19 cellular contexts compared by ENCODE assay signal in the genomic region with DNA sequence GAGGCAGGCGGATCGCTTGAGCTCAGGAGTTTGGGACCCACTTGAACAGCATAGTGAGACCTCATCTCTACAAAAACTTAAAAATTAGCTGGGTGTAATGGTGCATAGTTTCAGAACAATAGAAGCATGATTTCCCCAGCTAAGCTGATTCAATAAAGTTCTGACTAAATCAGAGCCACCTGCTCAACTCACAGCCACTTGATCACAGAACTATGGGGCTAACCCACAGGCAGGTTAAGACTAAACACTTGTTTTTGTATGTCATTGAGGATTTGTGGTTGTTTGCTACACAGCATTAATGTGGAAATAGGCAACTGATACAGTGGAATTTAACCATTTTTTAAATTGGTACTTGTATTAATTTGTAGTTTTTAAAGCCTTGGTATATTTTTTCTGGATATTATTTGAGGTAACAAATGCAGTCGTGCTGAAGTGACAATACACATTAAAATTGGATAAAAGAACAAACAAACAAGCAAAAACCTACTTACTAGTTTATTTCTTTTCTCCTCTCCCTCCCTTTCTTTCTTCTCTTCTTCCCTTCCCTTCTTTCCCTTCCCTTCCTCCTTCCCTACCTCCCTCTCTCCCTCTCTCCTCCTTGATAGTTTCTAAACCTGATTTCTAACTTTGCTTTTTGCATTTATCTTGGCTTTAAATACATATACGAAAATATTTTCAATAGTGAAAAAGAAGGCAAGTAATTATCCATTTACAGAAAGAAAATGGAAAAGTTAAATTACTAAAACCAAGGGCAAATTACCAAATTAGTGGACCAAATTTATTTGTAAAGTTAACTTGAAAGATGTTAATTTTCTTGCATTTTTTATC. TPM values are rescaled to one million over a fixed set of nuclear protein-coding genes. Genes with fewer than 3 reads are reported as not detected.
A peak's percentile ranks its signal among the peaks of the same experiment; 100 is the strongest.
DNase-seq lines count a peak whose midpoint lies in the region; ATAC-seq, FAIRE-seq and TF ChIP-seq lines count a peak whose summit lies in the region.
"Had no signal": no experiment of that assay in that cellular context is flagged by ENCODE, and none has a peak within 500 bp of the region (broad histone marks: within the 10 kb centered on the region; RNA-seq: fewer than 3 reads in every experiment).

No MANE protein-coding gene starts in this region.

- H3K9me3 ChIP-seq in HepG2 (ENCODE audit: low read length), result no peaks in the 10 kb centered on the region
- no peaks in the 10 kb centered on the region for H3K9me3 ChIP-seq in right lobe of liver
- H3K9me3 ChIP-seq: HAP-1 had no signal

- no peak for FAIRE-seq in HepG2 (lab: Jason Lieb, UNC)
- FAIRE-seq: GM12892, H54 had no signal

- intact Hi-C loops in HepG2 (cut with micrococcal nuclease; ENCODE audit: unreplicated experiment), result no loop called here
- intact Hi-C loops in right lobe of liver (cut with DNase I), result no loop called here
- intact Hi-C loops in left cardiac atrium (cut with DNase I), result no loop called here

- peaks cover 12% of the 10 kb centered on the region for H3K4me1 Mint-ChIP-seq in mesothelial cell of epicardium

- TF ChIP-seq RAD21 in HepG2 (CRISPR knock-in tag; IDR thresholded peaks at IDR 0.05), result no peak

- in situ Hi-C loops in HepG2 (cut with HindIII; ENCODE audit: extremely low pct_ligation_motif_present, low pct_unique_long_range_greater_than_20kb), result no loop called here

- ATAC-seq in HepG2, result no peak
- no peak for ATAC-seq in right lobe of liver
- ATAC-seq in foreskin keratinocyte, result no peak
- no peak for ATAC-seq in left cardiac atrium
- ATAC-seq in activated naive CD4-positive, alpha-beta T cell treated with anti-CD3 and anti-CD28 coated beads, Interleukin-2, amount 50 U/mL, for 72 hours, result no peak

- H3K4me3 Mint-ChIP-seq in mesothelial cell of epicardium, result no peak overlapping the region
- H3K4me3 Mint-ChIP-seq: CD4-positive, alpha-beta memory T cell; HFFc6 had no signal

- H3K4me1 ChIP-seq in HepG2 (ENCODE audit: insufficient read depth, low read length) (no peaks in the 10 kb centered on the region), right lobe of liver (no peaks in the 10 kb centered on the region), foreskin keratinocyte (peaks cover 7% of the 10 kb centered on the region)

- no peak for DNase-seq in HepG2 (ENCODE audit: low spot score)
- DNase-seq in right lobe of liver, result no peak
- peak; percentile 7 to 21 for DNase-seq in foreskin keratinocyte
- no peak for DNase-seq in mesothelial cell of epicardium (ENCODE audit: low spot score in 2 of 2, unreplicated experiment in 2 of 2)
- no peak for DNase-seq in left cardiac atrium
- no peak for DNase-seq in NCI-H345 treated with DMSO at 0.1 percent for 48 hours (lab: John Stamatoyannopoulos, UW; ENCODE audit: unreplicated experiment)
- DNase-seq in activated naive CD4-positive, alpha-beta T cell treated with anti-CD3 and anti-CD28 coated beads, Interleukin-2, amount 50 U/mL, for 72 hours (ENCODE audit: low spot score in 2 of 2), result no peak
- DNase-seq: C1 segment of cervical spinal cord; Calu3; CD4-positive, alpha-beta memory T cell; COR-L47; DMS53; DMS79 treated with DMSO at 0.1 percent for 48 hours; GF-D8; GOT3; HFFc6 had no signal

- POLR2A ChIA-PET in HepG2 (lab: Yijun Ruan, JAX), result no interaction called here

- H3K36me3 ChIP-seq in HepG2 (replicated peaks in 1 of 2; ENCODE audit: control insufficient read depth in 1 of 2, insufficient read depth in 2 of 2, low read length in 2 of 2) (no peaks in the 10 kb centered on the region), right lobe of liver (no peaks in the 10 kb centered on the region)
- H3K36me3 ChIP-seq: HAP-1 had no signal

- H4K20me1 ChIP-seq in HepG2 (ENCODE audit: insufficient read depth, low read length), result no peaks in the 10 kb centered on the region

- H2AFZ ChIP-seq in HepG2 (ENCODE audit: low read length), result no peak overlapping the region

- 46% methylated on average over 4 of the region's 4 CpGs for WGBS in HepG2 (ENCODE audit: low lambda C conversion rate)
- 55% methylated on average over 4 of the region's 4 CpGs for WGBS in right lobe of liver (ENCODE audit: insufficient coverage, low coverage, low lambda C conversion rate, missing lambda C conversion rate)

- no TSS peak for BruUV-seq in HepG2 (replicated peaks; lab: Mats Ljungman, UMichigan)

- H3K4me2 ChIP-seq in HepG2 (ENCODE audit: low read depth, low read length), result no peak overlapping the region

- H3K9me3 Mint-ChIP-seq in mesothelial cell of epicardium, result peaks cover 5% of the 10 kb centered on the region
- H3K9me3 Mint-ChIP-seq in activated naive CD4-positive, alpha-beta T cell treated with anti-CD3 and anti-CD28 coated beads, Interleukin-2, amount 50 U/mL, for 72 hours, result peaks cover 0 to 5% of the 10 kb centered on the region in 2 donors
- H3K9me3 Mint-ChIP-seq: HFFc6 had no signal

- CTCF ChIA-PET in HepG2 (lab: Yijun Ruan, JAX; ENCODE audit: low intra/inter-chr PET ratio, low total read pairs), result no interaction called here

- H3K9ac ChIP-seq in HepG2 (ENCODE audit: insufficient read depth, low read depth, low read length), result no peak overlapping the region

- H3K4me3 ChIP-seq in HepG2 (replicated peaks in 1 of 3; ENCODE audit: insufficient read depth in 1 of 3, low read depth in 2 of 3, low read length in 3 of 3) (no peak overlapping the region), right lobe of liver (no peak overlapping the region)
- H3K4me3 ChIP-seq: HAP-1 had no signal

- H3K27ac Mint-ChIP-seq in mesothelial cell of epicardium, result peak overlapping the region; percentile 48
- no peak overlapping the region for H3K27ac Mint-ChIP-seq in activated naive CD4-positive, alpha-beta T cell treated with anti-CD3 and anti-CD28 coated beads, Interleukin-2, amount 50 U/mL, for 72 hours
- H3K27ac Mint-ChIP-seq: CD4-positive, alpha-beta memory T cell had no signal

- no peaks in the 10 kb centered on the region for H3K79me2 ChIP-seq in HepG2 (ENCODE audit: insufficient read depth, low read length)

- H3K27me3 ChIP-seq in HepG2 (ENCODE audit: control insufficient read depth in 1 of 2, insufficient read depth in 2 of 2, low read length in 2 of 2), result no peaks in the 10 kb centered on the region
- no peaks in the 10 kb centered on the region for H3K27me3 ChIP-seq in right lobe of liver
- peaks cover 12% of the 10 kb centered on the region for H3K27me3 ChIP-seq in foreskin keratinocyte

- H3K36me3 Mint-ChIP-seq in mesothelial cell of epicardium, result peaks cover 3% of the 10 kb centered on the region
- H3K36me3 Mint-ChIP-seq in activated naive CD4-positive, alpha-beta T cell treated with anti-CD3 and anti-CD28 coated beads, Interleukin-2, amount 50 U/mL, for 72 hours, result no peaks in the 10 kb centered on the region
- H3K36me3 Mint-ChIP-seq: CD4-positive, alpha-beta memory T cell had no signal

- H3K27ac ChIP-seq in HepG2 (ENCODE audit: extremely low read length, insufficient read depth, low read length) (no peak overlapping the region), right lobe of liver (no peak overlapping the region), foreskin keratinocyte (no peak overlapping the region)

- no peak for TF ChIP-seq POLR2A in HepG2 (IDR thresholded peaks at IDR 0.05; ENCODE audit: insufficient read depth in 1 of 2, low read depth in 2 of 2, low read length in 2 of 2)
- TF ChIP-seq POLR2A in right lobe of liver (IDR thresholded peaks at IDR 0.05), result no peak

- H3K27me3 Mint-ChIP-seq in mesothelial cell of epicardium (ENCODE audit: low read depth), result no peaks in the 10 kb centered on the region

- TF ChIP-seq CTCF in HepG2 (CRISPR knock-in tag; IDR thresholded peaks at IDR 0.05) (no peak), right lobe of liver (IDR thresholded peaks at IDR 0.05) (no peak), foreskin keratinocyte (conservative IDR thresholded peaks at IDR 0.05) (no peak), mesothelial cell of epicardium (IDR thresholded peaks at IDR 0.05; ENCODE audit: unreplicated experiment) (no peak)

- no peak for TF ChIP-seq EP300 in HepG2 (IDR thresholded peaks at IDR 0.05; ENCODE audit: low read depth in 2 of 2, low read length in 2 of 2)
- TF ChIP-seq EP300 in HepG2 (CRISPR knock-in tag; IDR thresholded peaks at IDR 0.05; ENCODE audit: borderline replicate concordance), result no peak

RNA-seq across cellular contexts. Expression of gene OXSM, which starts 32.1 kb away (rescaled TPM):
- total RNA-seq in HepG2 (2016; rRNA removed; fragmentation: Illumina TruSeq; extraction: Trizol) (14.1 and 18.2 TPM in 2 replicates), right lobe of liver (10 to 100 TPM; 12.5 to 16.8 (median 15.6) TPM), foreskin keratinocyte (11.1 and 11.9 TPM in 2 replicates), mesothelial cell of epicardium (10.2 to 12.8 TPM (median 10.4 TPM) in 3 replicates), left cardiac atrium (10 to 100 TPM; 13.9 to 14.6 TPM)
- 4.5 and 6.4 TPM in 2 replicates for total RNA-seq in HepG2 (2016; cell fraction: cytosol; rRNA removed; fragmentation: Illumina TruSeq; extraction: Trizol; ENCODE audit: low read depth)
- 12.5 and 18.8 TPM in 2 replicates for total RNA-seq in HepG2 (2016; cell fraction: insoluble cytoplasmic fraction; rRNA removed; fragmentation: Illumina TruSeq; extraction: Trizol)
- total RNA-seq in HepG2 (2016; cell fraction: membrane; rRNA removed; fragmentation: Illumina TruSeq; extraction: Trizol), result 9.4 and 9.5 TPM in 2 replicates
- total RNA-seq in HepG2 (2016; cell fraction: nucleus; rRNA removed; fragmentation: Illumina TruSeq; extraction: Trizol), result 13.9 and 15.9 TPM in 2 replicates
- polyA plus RNA-seq in HepG2 (2011; rRNA removed) (28.8 and 34.4 TPM in 2 replicates), foreskin keratinocyte (10.8 and 12.0 TPM in 2 replicates)
- 17.2 and 22.8 TPM in 2 replicates for polyA plus RNA-seq in HepG2 (2011; cell fraction: cytosol; rRNA removed)
- polyA plus RNA-seq in HepG2 (2011; cell fraction: nucleus; rRNA removed), result 27.7 and 44.1 TPM in 2 replicates
- 14.1 and 19.7 TPM in 2 replicates for polyA plus RNA-seq in HepG2 (2012)
- polyA plus RNA-seq in HepG2 (2016; cell fraction: cytosol; fragmentation: Illumina TruSeq; extraction: Trizol; ENCODE audit: low read depth), result 4.3 and 4.9 TPM in 2 replicates
- 10.8 and 11.6 TPM in 2 replicates for polyA plus RNA-seq in HepG2 (2016; cell fraction: insoluble cytoplasmic fraction; fragmentation: Illumina TruSeq; extraction: Trizol; ENCODE audit: low read depth)
- polyA plus RNA-seq in HepG2 (2016; cell fraction: membrane; fragmentation: Illumina TruSeq; extraction: Trizol; ENCODE audit: low read depth), result 4.9 and 5.1 TPM in 2 replicates
- 18.1 and 22.4 TPM in 2 replicates for polyA plus RNA-seq in HepG2 (2016; cell fraction: nucleus; fragmentation: Illumina TruSeq; extraction: Trizol; ENCODE audit: insufficient read depth, low read depth)
- 9.8 and 14.4 TPM in 2 replicates for polyA minus RNA-seq in HepG2 (2011; rRNA and poly(A)+ RNA removed; ENCODE audit: low replicate concordance)
- 5.9 and 7.8 TPM in 2 replicates for polyA minus RNA-seq in HepG2 (2011; cell fraction: cytosol; rRNA and poly(A)+ RNA removed)
- polyA minus RNA-seq in HepG2 (2011; cell fraction: nucleus; rRNA and poly(A)+ RNA removed), result 8.8 and 12.8 TPM in 2 replicates
- total RNA-seq in activated naive CD4-positive, alpha-beta T cell treated with anti-CD3 and anti-CD28 coated beads, Interleukin-2, amount 50 U/mL, for 72 hours, result 10 to 100 TPM; 10.0 to 19.3 TPM

RNA-seq across cellular contexts. Expression of gene NGLY1, which starts 38.7 kb away (rescaled TPM):
- total RNA-seq in HepG2 (2016; rRNA removed; fragmentation: Illumina TruSeq; extraction: Trizol) (44.5 and 53.6 TPM in 2 replicates), right lobe of liver (10 to 100 TPM; 20.8 to 53.1 (median 21.4) TPM), foreskin keratinocyte (19.5 and 20.1 TPM in 2 replicates), mesothelial cell of epicardium (31.5 to 32.7 TPM (median 32.2 TPM) in 3 replicates), left cardiac atrium (10 to 100 TPM; 31.4 to 31.5 TPM)
- total RNA-seq in HepG2 (2016; cell fraction: cytosol; rRNA removed; fragmentation: Illumina TruSeq; extraction: Trizol; ENCODE audit: low read depth), result 20.6 and 24.6 TPM in 2 replicates
- 47.2 and 53.9 TPM in 2 replicates for total RNA-seq in HepG2 (2016; cell fraction: insoluble cytoplasmic fraction; rRNA removed; fragmentation: Illumina TruSeq; extraction: Trizol)
- total RNA-seq in HepG2 (2016; cell fraction: membrane; rRNA removed; fragmentation: Illumina TruSeq; extraction: Trizol), result 40.5 and 44.5 TPM in 2 replicates
- total RNA-seq in HepG2 (2016; cell fraction: nucleus; rRNA removed; fragmentation: Illumina TruSeq; extraction: Trizol), result 45.5 and 51.6 TPM in 2 replicates
- polyA plus RNA-seq in HepG2 (2011; rRNA removed) (26.7 and 28.2 TPM in 2 replicates), foreskin keratinocyte (13.6 and 14.8 TPM in 2 replicates)
- 9.0 and 15.4 TPM in 2 replicates for polyA plus RNA-seq in HepG2 (2011; cell fraction: cytosol; rRNA removed)
- 21.8 and 30.1 TPM in 2 replicates for polyA plus RNA-seq in HepG2 (2011; cell fraction: nucleus; rRNA removed)
- polyA plus RNA-seq in HepG2 (2012), result 33.7 and 70.3 TPM in 2 replicates
- 16.6 and 17.0 TPM in 2 replicates for polyA plus RNA-seq in HepG2 (2016; cell fraction: cytosol; fragmentation: Illumina TruSeq; extraction: Trizol; ENCODE audit: low read depth)
- polyA plus RNA-seq in HepG2 (2016; cell fraction: insoluble cytoplasmic fraction; fragmentation: Illumina TruSeq; extraction: Trizol; ENCODE audit: low read depth), result 45.3 and 49.0 TPM in 2 replicates
- 26.4 and 27.3 TPM in 2 replicates for polyA plus RNA-seq in HepG2 (2016; cell fraction: membrane; fragmentation: Illumina TruSeq; extraction: Trizol; ENCODE audit: low read depth)
- polyA plus RNA-seq in HepG2 (2016; cell fraction: nucleus; fragmentation: Illumina TruSeq; extraction: Trizol; ENCODE audit: insufficient read depth, low read depth), result 56.3 and 58.4 TPM in 2 replicates
- 10.2 and 14.1 TPM in 2 replicates for polyA minus RNA-seq in HepG2 (2011; rRNA and poly(A)+ RNA removed; ENCODE audit: low replicate concordance)
- polyA minus RNA-seq in HepG2 (2011; cell fraction: cytosol; rRNA and poly(A)+ RNA removed), result 21.5 and 25.2 TPM in 2 replicates
- 83.3 and 108 TPM in 2 replicates for polyA minus RNA-seq in HepG2 (2011; cell fraction: nucleus; rRNA and poly(A)+ RNA removed)
- 100 to 1,000 TPM in 1 of 2 donors, 10 to 100 TPM in 1; 82.0 to 110 TPM for total RNA-seq in activated naive CD4-positive, alpha-beta T cell treated with anti-CD3 and anti-CD28 coated beads, Interleukin-2, amount 50 U/mL, for 72 hours

Comparison
In these comparisons a context has a peak if more than half of its experiments do, and no peak if none do; other contexts are left out.
1. DNase-seq: peak in foreskin keratinocyte (2 of 2); none in HepG2 (single experiment), right lobe of liver (0 of 3), mesothelial cell of epicardium (0 of 2), left cardiac atrium (single experiment), NCI-H345 treated with DMSO at 0.1 percent for 48 hours (single experiment) and activated naive CD4-positive, alpha-beta T cell treated with anti-CD3 and anti-CD28 coated beads, Interleukin-2, amount 50 U/mL, for 72 hours (0 of 2).